Comparison of ENCODE assay signal across 18 cellular contexts in genomic region chr22:46909237-46910030, GRCh38.
DNase-seq lines count a peak whose midpoint lies in the region; ATAC-seq and TF ChIP-seq lines count a peak whose summit lies in the region.
"Had no signal": no experiment of that assay in that cellular context is flagged by ENCODE, and none has a peak within 500 bp of the region (broad histone marks: within the 10 kb centered on the region; RNA-seq: fewer than 3 reads in every experiment).

No MANE protein-coding gene starts in this region.

- H3K27me3 Mint-ChIP-seq in H9 (ENCODE audit: low read depth) = no peaks in the 10 kb centered on the region
- H3K27me3 Mint-ChIP-seq: B cell; CD4-positive, CD25-positive, alpha-beta regulatory T cell had no signal

- no peak overlapping the region for H2BK120ac ChIP-seq in H9 (ENCODE audit: low read depth, low read length, poor library complexity, severe bottlenecking)
- H2BK120ac ChIP-seq in neuronal stem cell (ENCODE audit: low read depth, low read length) = no peak overlapping the region

- no peak for TF ChIP-seq CTCF in H9 (conservative IDR thresholded peaks at IDR 0.05)

- in situ Hi-C loops in GM23248 (cut with MboI) = no loop called here

- H3K23ac ChIP-seq in H9 (ENCODE audit: insufficient read length, low read depth, low read length) (no peak overlapping the region), neuronal stem cell (ENCODE audit: low read depth, low read length, poor library complexity) (peak overlapping the region; percentile 58)

- H2BK12ac ChIP-seq in H9 (ENCODE audit: insufficient read length, low read depth, low read length) (no peak overlapping the region), neuronal stem cell (ENCODE audit: low read length) (no peak overlapping the region)

- H3K4me3 Mint-ChIP-seq in H9 = no peak overlapping the region
- H3K4me3 Mint-ChIP-seq: B cell; CD4-positive, CD25-positive, alpha-beta regulatory T cell had no signal

- peak overlapping the region in 2 of 3 experiments; percentile 87 to 88; a peak in 5 of 7 replicates for H3K27ac Mint-ChIP-seq in H9
- H3K27ac Mint-ChIP-seq: B cell had no signal

- H3K9me3 ChIP-seq in H9 (ENCODE audit: control insufficient read depth, low read depth, low read length) = no peaks in the 10 kb centered on the region
- peaks cover 0 to 2% of the 10 kb centered on the region in 2 donors for H3K9me3 ChIP-seq in neuronal stem cell (replicated peaks in 1 of 2; ENCODE audit: control insufficient read depth in 2 of 2, insufficient read depth in 1 of 2, low read depth in 1 of 2, low read length in 2 of 2)
- H3K9me3 ChIP-seq in GM23248 (ENCODE audit: low read depth) = no peaks in the 10 kb centered on the region

- H3K4me1 Mint-ChIP-seq in H9 = peaks cover 15 to 29% of the 10 kb centered on the region in 2 experiments

- no CpG with 5 or more reads among the region's 26 CpGs for WGBS in H9 (ENCODE audit: extremely low coverage, insufficient read length, low lambda C conversion rate)
- no CpG with 5 or more reads among the region's 26 CpGs for WGBS in neuronal stem cell (ENCODE audit: extremely low coverage in 2 of 2, insufficient read length in 2 of 2, insufficient replicate concordance in 1 of 2), 2 donors
- WGBS in GM23248 (ENCODE audit: low coverage in 1 of 2, low lambda C conversion rate in 2 of 2, missing lambda C conversion rate in 2 of 2), 2 experiments = 95 to 97% methylated on average over 26 of the region's 26 CpGs

- H2BK15ac ChIP-seq in H9 (ENCODE audit: low read depth, low read length) (no peak overlapping the region), neuronal stem cell (ENCODE audit: low read length) (no peak overlapping the region)

- H3K9ac ChIP-seq in H9 (ENCODE audit: extremely low read depth, insufficient read length, low read length) (no peak overlapping the region), neuronal stem cell (ENCODE audit: low read depth, low read length, poor library complexity) (peak overlapping the region; percentile 13), GM23248 (no peak overlapping the region)

- no peak overlapping the region for H3K56ac ChIP-seq in H9 (ENCODE audit: insufficient read length, low read depth, low read length)

- H2BK5ac ChIP-seq in H9 (ENCODE audit: insufficient read length, low read length) (no peak overlapping the region), neuronal stem cell (ENCODE audit: low read length) (no peak overlapping the region)

- H3K27ac ChIP-seq in H9 (ENCODE audit: insufficient read length, low read depth, low read length) = no peak overlapping the region
- no peak overlapping the region for H3K27ac ChIP-seq in neuronal stem cell (replicated peaks; ENCODE audit: low read length)
- no peak overlapping the region for H3K27ac ChIP-seq in GM23248

- H3K18ac ChIP-seq in H9 (ENCODE audit: insufficient read length, low read depth, low read length) = no peak overlapping the region
- peak overlapping the region; percentile 51 for H3K18ac ChIP-seq in neuronal stem cell (ENCODE audit: low read length)

- H3K36me3 ChIP-seq in neuronal stem cell (replicated peaks in 1 of 2; ENCODE audit: control insufficient read depth in 2 of 2, insufficient read depth in 2 of 2, low read length in 2 of 2) (peaks cover 1 to 15% of the 10 kb centered on the region in 2 donors), GM23248 (ENCODE audit: low read depth) (no peaks in the 10 kb centered on the region)

- no peaks in the 10 kb centered on the region for H3K9me2 ChIP-seq in GM23248 (ENCODE audit: insufficient read depth)

- H2AK5ac ChIP-seq in H9 (ENCODE audit: insufficient read length, low read length) (no peak overlapping the region), neuronal stem cell (ENCODE audit: low read depth, low read length) (no peak overlapping the region)

- H3K4me3 ChIP-seq in neuronal stem cell (ENCODE audit: low read length in 2 of 2) = no peak overlapping the region
- no peak overlapping the region for H3K4me3 ChIP-seq in GM23248

- peaks cover 0 to 5% (median 2%) of the 10 kb centered on the region in 3 experiments; a peak in 4 of 7 replicates for H3K36me3 Mint-ChIP-seq in H9 (ENCODE audit: insufficient read depth in 1 of 3, low read depth in 3 of 3)

- no peaks in the 10 kb centered on the region for H4K20me1 ChIP-seq in H9 (ENCODE audit: control insufficient read depth, insufficient read depth, insufficient read length)
- no peaks in the 10 kb centered on the region for H4K20me1 ChIP-seq in GM23248 (ENCODE audit: insufficient read depth)

- DNase-seq in ELF-1 (ENCODE audit: low read depth, low spot score) = peak; percentile 27
- no peak for DNase-seq in H9
- DNase-seq in islet precursor cell = peak; percentile 78
- DNase-seq in neuronal stem cell (ENCODE audit: low spot score) = no peak
- DNase-seq in stimulated activated naive CD4-positive, alpha-beta T cell treated with Interleukin-2 at 50 U/mL for 16 hours (lab: John Stamatoyannopoulos, UW) = no peak
- DNase-seq in GM23248 = no peak
- DNase-seq: Calu3; CD4-positive, CD25-positive, alpha-beta regulatory T cell; DMS53; KG1; NCI-H1048; NCI-H1436 treated with DMSO at 0.1 percent for 48 hours; NCI-H2081; NCI-H748 treated with DMSO at 0.1 percent for 48 hours; OCI-M1; SIG-M5 had no signal

- H3K14ac ChIP-seq in H9 (ENCODE audit: insufficient read depth, low read length) (no peak overlapping the region), neuronal stem cell (ENCODE audit: low read length) (peak overlapping the region; percentile 82)

- H3K4me2 ChIP-seq in H9 (ENCODE audit: insufficient read depth, insufficient read length, low read length) (no peak overlapping the region), neuronal stem cell (ENCODE audit: insufficient read depth, low read length, poor library complexity, severe bottlenecking) (no peak overlapping the region), GM23248 (ENCODE audit: unreplicated experiment) (no peak overlapping the region)

- no peaks in the 10 kb centered on the region for H3K23me2 ChIP-seq in H9 (ENCODE audit: insufficient read length, low read depth, low read length, poor library complexity, severe bottlenecking)

- H4K91ac ChIP-seq in H9 (ENCODE audit: insufficient read length, low read depth, low read length) (no peak overlapping the region), neuronal stem cell (ENCODE audit: low read depth, low read length, poor library complexity) (no peak overlapping the region)

- H3K79me2 ChIP-seq in H9 (ENCODE audit: insufficient read depth, low read length) = no peaks in the 10 kb centered on the region
- no peaks in the 10 kb centered on the region for H3K79me2 ChIP-seq in GM23248 (ENCODE audit: insufficient read depth)

- H2AFZ ChIP-seq in H9 (ENCODE audit: low read length) (no peak overlapping the region), neuronal stem cell (ENCODE audit: low read length) (no peak overlapping the region), GM23248 (no peak overlapping the region)

- no peak overlapping the region for H4K8ac ChIP-seq in H9 (replicated peaks; ENCODE audit: insufficient read length, low read depth, low read length)
- H4K8ac ChIP-seq in neuronal stem cell (ENCODE audit: low read depth, low read length) = no peak overlapping the region

- no peak overlapping the region for H3K4ac ChIP-seq in H9 (ENCODE audit: low read depth, low read length)
- no peak overlapping the region for H3K4ac ChIP-seq in neuronal stem cell (ENCODE audit: low read length)

- peaks cover 3% of the 10 kb centered on the region for H3K79me1 ChIP-seq in H9 (ENCODE audit: insufficient read depth, low read depth, low read length, poor library complexity, severe bottlenecking)
- peaks cover 3% of the 10 kb centered on the region for H3K79me1 ChIP-seq in neuronal stem cell (ENCODE audit: low read depth, low read length)

- H3T11ph ChIP-seq in H9 (ENCODE audit: low read length) = no peak overlapping the region

- no peaks in the 10 kb centered on the region for H3K9me3 Mint-ChIP-seq in H9
- H3K9me3 Mint-ChIP-seq: CD4-positive, CD25-positive, alpha-beta regulatory T cell had no signal

- H3K4me1 ChIP-seq in H9 (ENCODE audit: insufficient read depth, low read length) = no peaks in the 10 kb centered on the region
- H3K4me1 ChIP-seq in neuronal stem cell (ENCODE audit: control insufficient read depth in 2 of 2, insufficient read depth in 1 of 2, low read depth in 1 of 2, low read length in 2 of 2) = peaks cover 7 to 11% of the 10 kb centered on the region in 2 donors
- H3K4me1 ChIP-seq in GM23248 (ENCODE audit: insufficient read depth) = no peaks in the 10 kb centered on the region

- ATAC-seq in GM21786 (IDR thresholded peaks at IDR 0.05; ENCODE audit: unreplicated experiment) = no peak

- H3K27me3 ChIP-seq in H9 (ENCODE audit: insufficient read depth, low read length) (no peaks in the 10 kb centered on the region), neuronal stem cell (ENCODE audit: control insufficient read depth in 3 of 3, insufficient read depth in 3 of 3, low read depth in 1 of 3, low read length in 3 of 3) (peaks cover 0 to 6% (median 0%) of the 10 kb centered on the region in 3 experiments), GM23248 (replicated peaks; ENCODE audit: insufficient read depth) (no peaks in the 10 kb centered on the region)

- no peaks in the 10 kb centered on the region for H3F3A ChIP-seq in GM23248 (ENCODE audit: insufficient read depth)

- H2BK20ac ChIP-seq in H9 (ENCODE audit: low read depth, low read length, poor library complexity, severe bottlenecking) = no peak overlapping the region

- H4K5ac ChIP-seq in H9 (ENCODE audit: insufficient read length, low read depth, low read length) = no peak overlapping the region

Comparison
In these comparisons a context has a peak if more than half of its experiments do, and no peak if none do; other contexts are left out.
1. DNase-seq: peak in ELF-1 (single experiment) and islet precursor cell (single experiment); none in H9 (single experiment), neuronal stem cell (single experiment), stimulated activated naive CD4-positive, alpha-beta T cell treated with Interleukin-2 at 50 U/mL for 16 hours (single experiment) and GM23248 (single experiment).